Comparison of ENCODE assay signal across 9 cellular contexts in the genomic region with DNA sequence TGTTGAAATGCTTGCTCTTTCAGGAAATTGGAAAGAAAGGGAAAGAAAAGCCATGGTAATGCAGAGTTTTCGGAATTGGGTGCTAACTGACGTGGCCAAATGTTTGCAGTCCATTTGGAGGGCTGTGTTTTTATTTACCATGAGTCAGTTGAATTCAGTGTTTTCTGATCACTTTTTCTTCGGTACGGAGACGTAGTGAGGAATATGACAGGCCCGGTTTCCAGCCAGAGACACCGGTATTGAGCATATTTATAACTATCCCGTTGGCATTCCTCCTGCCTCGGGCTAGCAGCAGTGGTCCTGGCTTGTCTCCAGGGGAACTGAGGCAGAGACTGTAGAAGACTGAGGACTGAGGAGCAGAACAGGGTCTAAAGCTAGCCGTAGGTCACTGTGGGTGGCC. TPM values are rescaled to one million over a fixed set of nuclear protein-coding genes. Genes with fewer than 3 reads are reported as not detected.
DNase-seq lines count a peak whose midpoint lies in the region; ATAC-seq and TF ChIP-seq lines count a peak whose summit lies in the region.
"Had no signal": no experiment of that assay in that cellular context is flagged by ENCODE, and none has a peak within 500 bp of the region (broad histone marks: within the 10 kb centered on the region; RNA-seq: fewer than 3 reads in every experiment).

No MANE protein-coding gene starts in this region.

- peaks cover 0 to 2% (median 0%) of the 10 kb centered on the region in 9 donors for H3K27me3 ChIP-seq in heart left ventricle

- H3K4me1 ChIP-seq in heart left ventricle (peaks cover 0 to 22% (median 12%) of the 10 kb centered on the region in 12 donors), urinary bladder (ENCODE audit: insufficient read depth) (peaks cover 2% of the 10 kb centered on the region)

- ATAC-seq in heart left ventricle (no peak), Right ventricle myocardium inferior (no peak), GM19395 (IDR thresholded peaks at IDR 0.05; ENCODE audit: unreplicated experiment) (no peak)

- peak overlapping the region; percentile 59 to 100 (median 94) for H3K4me3 ChIP-seq in heart left ventricle
- peak overlapping the region; percentile 91 for H3K4me3 ChIP-seq in astrocyte of the spinal cord (ENCODE audit: low read depth, low read length)
- H3K4me3 ChIP-seq in urinary bladder (ENCODE audit: low read depth, low read length), result peak overlapping the region; percentile 84

- intact Hi-C loops in heart left ventricle (cut with DNase I) (loop anchor here in 1 of 10 donors (2.0 kb wide), 1 partner anchor 419 kb away; no protein-coding TSS in a partner anchor), Right ventricle myocardium inferior (cut with DNase I) (loop anchor here (2.0 kb wide), 1 partner anchor 45 kb away; a partner anchor contains a TSS)

- DNase-seq in heart left ventricle (no peak), Right ventricle myocardium inferior (ENCODE audit: missing footprints) (no peak), astrocyte of the spinal cord (ENCODE audit: low read depth, low spot score) (no peak), lung microvascular endothelial cell (ENCODE audit: low read depth in 2 of 2) (peak; percentile 10 to 13), GF-D8 (lab: John Stamatoyannopoulos, UW) (no peak), HuH-7 (ENCODE audit: low spot score) (no peak)

- H3K27ac ChIP-seq in heart left ventricle (peak overlapping the region in 9 of 12 donors; percentile 17 to 91 (median 84)), urinary bladder (ENCODE audit: low read depth) (no peak overlapping the region)

- 9 to 23% (median 14%) methylated on average over 10 of the region's 10 CpGs for WGBS in heart left ventricle, 4 donors
- 13% methylated on average over 10 of the region's 10 CpGs for WGBS in urinary bladder

- TF ChIP-seq POLR2A in heart left ventricle (IDR thresholded peaks at IDR 0.05), result no peak

- TF ChIP-seq CTCF in heart left ventricle (IDR thresholded peaks at IDR 0.05) (no peak), astrocyte of the spinal cord (IDR thresholded peaks at IDR 0.05; ENCODE audit: low read depth, low read length) (no peak)

- peaks cover 0 to 42% (median 39%) of the 10 kb centered on the region in 9 donors for H3K36me3 ChIP-seq in heart left ventricle
- H3K36me3 ChIP-seq in urinary bladder (ENCODE audit: insufficient read depth), result no peaks in the 10 kb centered on the region

- H3K9me3 ChIP-seq in heart left ventricle, result no peaks in the 10 kb centered on the region

- in situ Hi-C loops in astrocyte of the spinal cord (cut with HindIII; ENCODE audit: low sequenced_read_pairs), result no loop called here

RNA-seq across cellular contexts. Expression of a gene that starts 1.0 kb away (rescaled TPM):
- total RNA-seq in heart left ventricle (10 to 100 TPM; 20.0 to 41.7 (median 31.6) TPM), Right ventricle myocardium inferior (36.7 TPM), lung microvascular endothelial cell (27.5 and 31.9 TPM in 2 replicates), urinary bladder (111 TPM)
- polyA plus RNA-seq in heart left ventricle (10 to 100 TPM; 38.6 to 39.5 TPM), urinary bladder (41.9 TPM)

RNA-seq across cellular contexts. Expression of a gene that starts 45.7 kb away (rescaled TPM):
- total RNA-seq in heart left ventricle (10 to 100 TPM; 13.4 to 25.5 (median 20.3) TPM), Right ventricle myocardium inferior (19.3 TPM), lung microvascular endothelial cell (8.3 and 24.8 TPM in 2 replicates), urinary bladder (50.1 TPM)
- polyA plus RNA-seq in heart left ventricle (10 to 100 TPM; 28.9 to 42.0 TPM), urinary bladder (61.7 TPM)

RNA-seq across cellular contexts. Expression of a gene that starts 56.6 kb away (rescaled TPM):
- total RNA-seq in heart left ventricle, result not detected
- not detected for polyA plus RNA-seq in heart left ventricle
- not detected for total RNA-seq in Right ventricle myocardium inferior
- total RNA-seq in lung microvascular endothelial cell, result not detected in 2 replicates
- total RNA-seq in urinary bladder, result not detected
- not detected for polyA plus RNA-seq in urinary bladder
- total RNA-seq: RPMI7951 had no signal

Comparison
In these comparisons a context has a peak if more than half of its experiments do, and no peak if none do; other contexts are left out.
1. DNase-seq: peak in lung microvascular endothelial cell (2 of 2); none in heart left ventricle (0 of 5), Right ventricle myocardium inferior (single experiment), astrocyte of the spinal cord (single experiment), GF-D8 (single experiment) and HuH-7 (single experiment).
2. Peak in every context shown above with its lines, with median percentiles within 50 percentile points of each other: H3K4me3 ChIP-seq.